Comparison of ENCODE assay signal across 10 cellular contexts in genomic region chr2:112648081-112648480, GRCh38. TPM values are rescaled to one million over a fixed set of nuclear protein-coding genes. Genes with fewer than 3 reads are reported as not detected.
DNase-seq lines count a peak whose midpoint lies in the region; ATAC-seq and TF ChIP-seq lines count a peak whose summit lies in the region.
"Had no signal": no experiment of that assay in that cellular context is flagged by ENCODE, and none has a peak within 500 bp of the region (broad histone marks: within the 10 kb centered on the region; RNA-seq: fewer than 3 reads in every experiment).

No MANE protein-coding gene starts in this region.

- CTCF ChIA-PET in Caco-2 (lab: Charles Lee), result no interaction called here

- ATAC-seq in central memory CD8-positive, alpha-beta T cell (replicated peaks; ENCODE audit: extremely low read depth, poor library complexity, severe bottlenecking), result no peak
- no peak for ATAC-seq in natural killer cell treated with Interleukin-12 subunit alpha and Interleukin-12 subunit beta and Interleukin-15 and Interleukin-18, amount 100 ng/mL, for 72 hours
- ATAC-seq in HG03097 (IDR thresholded peaks at IDR 0.05; ENCODE audit: low FRiP score, unreplicated experiment) (no peak), GM21367 (IDR thresholded peaks at IDR 0.05; ENCODE audit: unreplicated experiment) (no peak)
- ATAC-seq: left lobe of liver had no signal

- H3K9me3 Mint-ChIP-seq in Caco-2 (ENCODE audit: unreplicated experiment), result no peaks in the 10 kb centered on the region
- no peaks in the 10 kb centered on the region for H3K9me3 Mint-ChIP-seq in central memory CD8-positive, alpha-beta T cell
- no peaks in the 10 kb centered on the region for H3K9me3 Mint-ChIP-seq in natural killer cell treated with Interleukin-12 subunit alpha and Interleukin-12 subunit beta and Interleukin-15 and Interleukin-18, amount 100 ng/mL, for 72 hours

- H3K36me3 ChIP-seq in Caco-2 (ENCODE audit: control insufficient read depth, insufficient read depth, low read length) (peaks cover 1% of the 10 kb centered on the region), MG63 (peaks cover 61% of the 10 kb centered on the region)

- no peaks in the 10 kb centered on the region for H3K27me3 Mint-ChIP-seq in Caco-2 (ENCODE audit: insufficient read depth, unreplicated experiment)
- H3K27me3 Mint-ChIP-seq in central memory CD8-positive, alpha-beta T cell, result no peaks in the 10 kb centered on the region
- no peaks in the 10 kb centered on the region for H3K27me3 Mint-ChIP-seq in natural killer cell treated with Interleukin-12 subunit alpha and Interleukin-12 subunit beta and Interleukin-15 and Interleukin-18, amount 100 ng/mL, for 72 hours

- peaks cover 25% of the 10 kb centered on the region for H3K4me1 ChIP-seq in Caco-2

- no peak overlapping the region for H3K4me3 ChIP-seq in Caco-2 (ENCODE audit: low read depth, low read length)
- peak overlapping the region; percentile 92 for H3K4me3 ChIP-seq in MG63

- no peaks in the 10 kb centered on the region for H3K9me3 ChIP-seq in Caco-2
- no peaks in the 10 kb centered on the region for H3K9me3 ChIP-seq in MG63
- H3K9me3 ChIP-seq: vagina had no signal

- DNase-seq in Caco-2, result no peak
- no peak for DNase-seq in MG63
- no peak for DNase-seq in central memory CD8-positive, alpha-beta T cell (ENCODE audit: low spot score in 2 of 2)
- DNase-seq in natural killer cell treated with Interleukin-12 subunit alpha and Interleukin-12 subunit beta and Interleukin-15 and Interleukin-18, amount 100 ng/mL, for 72 hours (ENCODE audit: low spot score), result no peak
- no peak for DNase-seq in NCI-H748 (lab: John Stamatoyannopoulos, UW; ENCODE audit: unreplicated experiment)
- DNase-seq: stimulated activated CD4-positive, alpha-beta T cell treated with anti-CD3 and anti-CD28 coated beads, Interleukin-2, amount 100 ng/mL, for 48 hours had no signal

- H3K27me3 ChIP-seq in Caco-2 (replicated peaks; ENCODE audit: control insufficient read depth, insufficient read depth, low read length), result no peaks in the 10 kb centered on the region
- no peaks in the 10 kb centered on the region for H3K27me3 ChIP-seq in MG63
- H3K27me3 ChIP-seq: vagina had no signal

- H3K36me3 Mint-ChIP-seq in Caco-2 (ENCODE audit: insufficient read depth, unreplicated experiment), result peaks cover 91% of the 10 kb centered on the region
- peaks cover 75% of the 10 kb centered on the region for H3K36me3 Mint-ChIP-seq in central memory CD8-positive, alpha-beta T cell (ENCODE audit: insufficient read depth)
- peaks cover 52% of the 10 kb centered on the region for H3K36me3 Mint-ChIP-seq in natural killer cell treated with Interleukin-12 subunit alpha and Interleukin-12 subunit beta and Interleukin-15 and Interleukin-18, amount 100 ng/mL, for 72 hours

- POLR2A ChIA-PET in Caco-2 (lab: Charles Lee), result interaction anchor here (3.3 kb wide), 1 partner anchor 64 kb away, joined by 13 read pairs; the partner anchor contains the start of gene CHCHD5

- intact Hi-C loops in Caco-2 (cut with micrococcal nuclease; ENCODE audit: unreplicated experiment), result loop anchor here (5.0 kb wide), 1 partner anchor 44 kb away; no protein-coding TSS in a partner anchor

- no TSS peak for BruUV-seq in Caco-2 (replicated peaks; lab: Mats Ljungman, UMichigan)

- H3K4me1 Mint-ChIP-seq in Caco-2 (ENCODE audit: low read depth, unreplicated experiment), result peaks cover 33% of the 10 kb centered on the region
- peaks cover 75% of the 10 kb centered on the region for H3K4me1 Mint-ChIP-seq in central memory CD8-positive, alpha-beta T cell
- H3K4me1 Mint-ChIP-seq in natural killer cell treated with Interleukin-12 subunit alpha and Interleukin-12 subunit beta and Interleukin-15 and Interleukin-18, amount 100 ng/mL, for 72 hours (ENCODE audit: low read depth in 2 of 2), result peaks cover 63 to 72% of the 10 kb centered on the region in 2 donors

- no peak for TF ChIP-seq CTCF in Caco-2 (IDR thresholded peaks at IDR 0.05; ENCODE audit: insufficient read depth in 1 of 2, low read depth in 1 of 2, low read length in 1 of 2, severe bottlenecking in 1 of 2, unreplicated experiment in 1 of 2)

- peak overlapping the region; percentile 12 for H3K27ac Mint-ChIP-seq in Caco-2 (ENCODE audit: unreplicated experiment)
- H3K27ac Mint-ChIP-seq in central memory CD8-positive, alpha-beta T cell (ENCODE audit: low read depth), result peak overlapping the region; percentile 79
- H3K27ac Mint-ChIP-seq in natural killer cell treated with Interleukin-12 subunit alpha and Interleukin-12 subunit beta and Interleukin-15 and Interleukin-18, amount 100 ng/mL, for 72 hours, result peak overlapping the region; percentile 81 to 82

- H3K4me3 Mint-ChIP-seq in Caco-2 (ENCODE audit: unreplicated experiment), result peak overlapping the region; percentile 83
- peak overlapping the region; percentile 88 for H3K4me3 Mint-ChIP-seq in central memory CD8-positive, alpha-beta T cell
- peak overlapping the region; percentile 96 for H3K4me3 Mint-ChIP-seq in natural killer cell treated with Interleukin-12 subunit alpha and Interleukin-12 subunit beta and Interleukin-15 and Interleukin-18, amount 100 ng/mL, for 72 hours

RNA-seq across cellular contexts. Expression of gene SLC20A1, which starts 2.3 kb away (rescaled TPM):
- 91.1 and 102 TPM in 2 replicates for total RNA-seq in Caco-2 (2022)
- 117 and 129 TPM in 2 replicates for total RNA-seq in MG63 (2014; rRNA removed; shearing (Covaris generic); ENCODE audit: low replicate concordance)
- total RNA-seq in natural killer cell treated with Interleukin-12 subunit alpha and Interleukin-12 subunit beta and Interleukin-15 and Interleukin-18, amount 100 ng/mL, for 72 hours, result 100 to 1,000 TPM; 125 to 168 TPM

Comparison
In these comparisons a context has a peak if more than half of its experiments do, and no peak if none do; other contexts are left out.
1. H3K27ac Mint-ChIP-seq: peak in every context shown above with its lines; median percentile 82 in natural killer cell treated with Interleukin-12 subunit alpha and Interleukin-12 subunit beta and Interleukin-15 and Interleukin-18, amount 100 ng/mL, for 72 hours; 79 in central memory CD8-positive, alpha-beta T cell; 12 in Caco-2.